ENCODE assay signal across 8 cellular contexts in the genomic region with DNA sequence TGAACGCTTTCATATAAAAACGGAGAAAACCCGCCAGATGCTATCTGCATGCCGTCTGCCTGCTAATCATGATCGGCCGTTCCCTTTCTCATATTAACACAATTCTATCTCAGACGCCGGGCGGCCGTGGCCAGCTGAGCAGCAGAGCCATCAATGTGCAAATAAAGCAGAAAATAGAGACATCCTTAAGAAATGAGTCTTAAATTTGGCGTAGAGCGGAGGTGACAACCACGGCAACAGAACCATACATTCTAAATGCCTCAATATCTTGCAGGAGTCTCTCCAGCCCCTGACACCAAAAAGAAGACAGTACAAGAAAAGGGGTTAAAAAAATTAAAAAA. TPM values are rescaled to one million over a fixed set of nuclear protein-coding genes. Genes with fewer than 3 reads are reported as not detected.
DNase-seq lines count a peak whose midpoint lies in the region; ATAC-seq, FAIRE-seq and TF ChIP-seq lines count a peak whose summit lies in the region.

No MANE protein-coding gene starts in this region.

- no peak overlapping the region for H2BK5ac ChIP-seq in H1 (ENCODE audit: low read depth, low read length)

- H4K91ac ChIP-seq in H1 (replicated peaks; ENCODE audit: insufficient read length, low read length): no peak overlapping the region

- no peak overlapping the region for H3K18ac ChIP-seq in H1 (ENCODE audit: extremely low read depth, low read length)

- no peak overlapping the region for H3K23ac ChIP-seq in H1 (ENCODE audit: insufficient read length)

- FAIRE-seq in H1 (lab: Jason Lieb, UNC): no peak

- TF ChIP-seq EP300 in H1 (IDR thresholded peaks at IDR 0.05; ENCODE audit: borderline replicate concordance in 1 of 2, low read depth in 2 of 2, low read length in 2 of 2): no peak

- H3K27me3 ChIP-seq in H1 (replicated peaks in 1 of 4; ENCODE audit: control insufficient read depth in 3 of 4, extremely low read depth in 1 of 4, insufficient read depth in 3 of 4, low read length in 3 of 4): peaks cover 26 to 59% (median 42%) of the 10 kb centered on the region in 4 experiments

- H3K56ac ChIP-seq in H1 (replicated peaks; ENCODE audit: insufficient read length, low read depth, low read length): no peak overlapping the region

- no peak overlapping the region for H2BK20ac ChIP-seq in H1 (ENCODE audit: low read length)

- peaks cover 20% of the 10 kb centered on the region; the same call in 1 of the 2 replicates for H3K23me2 ChIP-seq in H1 (ENCODE audit: low read depth, low read length)

- peak overlapping the region; percentile 64 for H3K4me3 Mint-ChIP-seq in activated CD8-positive, alpha-beta memory T cell treated with anti-CD3 and anti-CD28 coated beads, Interleukin-2, amount 10 ng/mL, durations not matched to agents 7 days and 5 days
- peak overlapping the region; percentile 95 for H3K4me3 Mint-ChIP-seq in osteocyte (ENCODE audit: unreplicated experiment)

- peak overlapping the region; percentile 56 for H3K27ac Mint-ChIP-seq in activated CD8-positive, alpha-beta memory T cell treated with anti-CD3 and anti-CD28 coated beads, Interleukin-2, amount 10 ng/mL, durations not matched to agents 7 days and 5 days
- H3K27ac Mint-ChIP-seq in osteocyte (ENCODE audit: unreplicated experiment): peak overlapping the region; percentile 95

- H3K79me1 ChIP-seq in H1 (ENCODE audit: low read depth, low read length): no peaks in the 10 kb centered on the region

- no TSS peak for BruUV-seq in OCI-LY7 (replicated peaks; lab: Mats Ljungman, UMichigan)

- no peak overlapping the region for H2AK5ac ChIP-seq in H1 (ENCODE audit: low read depth, low read length)

- POLR2A ChIA-PET in OCI-LY7 (lab: Charles Lee): interaction anchor here (0.7 to 5.4 kb wide), 3 partner anchors 12 to 1720 kb away, joined by 3 to 48 read pairs (median 9); no protein-coding TSS in a partner anchor
- POLR2A ChIA-PET in H1 (lab: Charles Lee; ENCODE audit: partially characterized antibody): no interaction called here

- intact Hi-C loops in OCI-LY7 (cut with micrococcal nuclease; ENCODE audit: unreplicated experiment): loop anchor here (5.0 to 10.0 kb wide), 3 partner anchors 111 to 1863 kb away; a partner anchor contains a TSS

- no peak overlapping the region for H3K14ac ChIP-seq in H1 (ENCODE audit: insufficient read length)

- H4K20me1 ChIP-seq in OCI-LY7 (ENCODE audit: insufficient read depth, low read length) (peaks cover 26% of the 10 kb centered on the region), H1 (replicated peaks in 1 of 2; ENCODE audit: control insufficient read depth in 1 of 2, insufficient read depth in 2 of 2, low read length in 2 of 2) (peaks cover 0 to 7% of the 10 kb centered on the region in 2 experiments)

- H3K4me2 ChIP-seq in OCI-LY7 (ENCODE audit: low read length) (peak overlapping the region; percentile 76), H1 (ENCODE audit: insufficient read depth in 1 of 2, low read depth in 2 of 2, low read length in 2 of 2) (peak overlapping the region; percentile 62 to 95)

- no peak overlapping the region for H3K9ac ChIP-seq in H1 (replicated peaks in 1 of 4; ENCODE audit: extremely low read depth in 1 of 4, low read depth in 3 of 4, low read length in 3 of 4)

- no peak overlapping the region for H2BK120ac ChIP-seq in H1 (replicated peaks; ENCODE audit: low read depth, low read length)

- no peak for TF ChIP-seq RAD21 in H1 (IDR thresholded peaks at IDR 0.05 in 1 of 2, conservative IDR thresholded peaks at IDR 0.05 in 1 of 2; ENCODE audit: low read depth in 2 of 2, low read length in 2 of 2)

- H3K4me1 ChIP-seq in OCI-LY7 (ENCODE audit: insufficient read depth, low read length, poor library complexity, severe bottlenecking): peaks cover 44% of the 10 kb centered on the region
- peaks cover under 1 to 18% (median 10%) of the 10 kb centered on the region in 4 experiments for H3K4me1 ChIP-seq in H1 (replicated peaks in 1 of 4; ENCODE audit: control insufficient read depth in 3 of 4, insufficient read depth in 4 of 4, low read length in 3 of 4)

- TF ChIP-seq CTCF in OCI-LY7 (conservative IDR thresholded peaks at IDR 0.05; ENCODE audit: low read length) (no peak), H1 (IDR thresholded peaks at IDR 0.05; ENCODE audit: control extremely low read depth in 1 of 3, insufficient read depth in 1 of 3, low read depth in 1 of 3, low read length in 3 of 3) (no peak), osteocyte (IDR thresholded peaks at IDR 0.05) (no peak)

- H3K9me3 Mint-ChIP-seq in activated CD8-positive, alpha-beta memory T cell treated with anti-CD3 and anti-CD28 coated beads, Interleukin-2, amount 10 ng/mL, durations not matched to agents 7 days and 5 days (ENCODE audit: low read depth): peaks cover 2% of the 10 kb centered on the region
- no peaks in the 10 kb centered on the region for H3K9me3 Mint-ChIP-seq in osteocyte (ENCODE audit: unreplicated experiment)

- no peak overlapping the region for H4K5ac ChIP-seq in H1 (ENCODE audit: insufficient read length, low read depth, low read length)

- H2AFZ ChIP-seq in OCI-LY7 (ENCODE audit: low read length) (no peak overlapping the region; the same call in 1 of the 2 replicates), H1 (ENCODE audit: low read length) (no peak overlapping the region)

- no peaks in the 10 kb centered on the region for H3K9me2 ChIP-seq in OCI-LY7 (ENCODE audit: insufficient read depth, low read length)

- CTCF ChIA-PET in activated CD8-positive, alpha-beta memory T cell treated with anti-CD3 and anti-CD28 coated beads, Interleukin-2, amount 10 ng/mL, durations not matched to agents 7 days and 5 days (lab: Charles Lee): no interaction called here
- CTCF ChIA-PET in OCI-LY7 (lab: Charles Lee; ENCODE audit: unreplicated experiment): no interaction called here
- CTCF ChIA-PET in H1 (lab: Charles Lee; ENCODE audit: partially characterized antibody): interaction anchor here (1.0 kb wide), 1 partner anchor 643 kb away, joined by 3 read pairs; no protein-coding TSS in a partner anchor

- H3K27ac ChIP-seq in OCI-LY7 (ENCODE audit: low read depth, low read length, poor library complexity, severe bottlenecking) (peak overlapping the region; percentile 80), H1 (ENCODE audit: low read depth, low read length) (no peak overlapping the region)

- no peak for ATAC-seq in activated CD8-positive, alpha-beta memory T cell treated with anti-CD3 and anti-CD28 coated beads, Interleukin-2, amount 10 ng/mL, durations not matched to agents 7 days and 5 days
- ATAC-seq in HG03095 (IDR thresholded peaks at IDR 0.05; ENCODE audit: unreplicated experiment) (no peak), left lobe of liver (no peak)

- H2BK15ac ChIP-seq in H1 (ENCODE audit: low read length): no peak overlapping the region

- H3K36me3 Mint-ChIP-seq in activated CD8-positive, alpha-beta memory T cell treated with anti-CD3 and anti-CD28 coated beads, Interleukin-2, amount 10 ng/mL, durations not matched to agents 7 days and 5 days: peaks cover 10% of the 10 kb centered on the region
- H3K36me3 Mint-ChIP-seq in osteocyte (ENCODE audit: unreplicated experiment): peaks cover 9% of the 10 kb centered on the region

- H2BK12ac ChIP-seq in H1 (ENCODE audit: low read depth, low read length): no peak overlapping the region

- peaks cover 61% of the 10 kb centered on the region for H3K27me3 Mint-ChIP-seq in activated CD8-positive, alpha-beta memory T cell treated with anti-CD3 and anti-CD28 coated beads, Interleukin-2, amount 10 ng/mL, durations not matched to agents 7 days and 5 days
- H3K27me3 Mint-ChIP-seq in osteocyte (ENCODE audit: unreplicated experiment): peaks cover 10% of the 10 kb centered on the region

- 4% methylated on average over 13 of the region's 13 CpGs; no CpG with 5 or more reads in 1 of the 2 experiments for WGBS in H1 (ENCODE audit: extremely low coverage in 1 of 2, insufficient coverage in 1 of 2, insufficient read length in 1 of 2, insufficient replicate concordance in 2 of 2, low coverage in 1 of 2, low lambda C conversion rate in 2 of 2, missing lambda C conversion rate in 1 of 2), 2 experiments

- TF ChIP-seq POLR2A in H1 (IDR thresholded peaks at IDR 0.05; ENCODE audit: control extremely low read depth in 1 of 2, low read depth in 2 of 2, low read length in 2 of 2): no peak

- no peak for DNase-seq in activated CD8-positive, alpha-beta memory T cell treated with anti-CD3 and anti-CD28 coated beads, Interleukin-2, amount 10 ng/mL, durations not matched to agents 7 days and 5 days
- no peak for DNase-seq in activated CD8-positive, alpha-beta memory T cell treated with anti-CD3 and anti-CD28 coated beads, Interleukin-2, amount 50 U/mL, for 4 hours
- peak; percentile 54 for DNase-seq in OCI-LY7 (ENCODE audit: low spot score)
- no peak for DNase-seq in H1 (ENCODE audit: low read depth in 1 of 2, low spot score in 2 of 2)
- no peak for DNase-seq in osteocyte (ENCODE audit: extremely low spot score, unreplicated experiment)
- no peak for DNase-seq in NCI-H1930 (lab: John Stamatoyannopoulos, UW)
- no peak for DNase-seq in left lobe of liver (ENCODE audit: low spot score)

- H3K79me2 ChIP-seq in OCI-LY7 (ENCODE audit: insufficient read depth, low read depth, low read length): peaks cover 57% of the 10 kb centered on the region
- H3K79me2 ChIP-seq in H1 (ENCODE audit: control insufficient read depth in 1 of 2, insufficient read depth in 2 of 2, low read length in 2 of 2): peaks cover 0 to 3% of the 10 kb centered on the region in 2 experiments; a peak in 1 of 4 replicates

- H3K4me1 Mint-ChIP-seq in activated CD8-positive, alpha-beta memory T cell treated with anti-CD3 and anti-CD28 coated beads, Interleukin-2, amount 10 ng/mL, durations not matched to agents 7 days and 5 days: peaks cover 19% of the 10 kb centered on the region
- peaks cover 48% of the 10 kb centered on the region for H3K4me1 Mint-ChIP-seq in osteocyte (ENCODE audit: unreplicated experiment)

- no peak overlapping the region for H4K8ac ChIP-seq in H1 (ENCODE audit: extremely low read depth, insufficient read depth, low read length)

- H3K4me3 ChIP-seq in OCI-LY7 (ENCODE audit: low read depth, low read length, poor library complexity, severe bottlenecking) (peak overlapping the region; percentile 91), H1 (ENCODE audit: extremely low read depth in 1 of 4, insufficient read depth in 2 of 4, low read depth in 3 of 4, low read length in 4 of 4) (peak overlapping the region; percentile 36 to 80 (median 48); a peak in 7 of 8 replicates)

- no peak overlapping the region for H3K4ac ChIP-seq in H1 (replicated peaks; ENCODE audit: insufficient read length, low read depth, low read length)

- H3K9me3 ChIP-seq in OCI-LY7 (ENCODE audit: low read length): no peaks in the 10 kb centered on the region
- no peaks in the 10 kb centered on the region for H3K9me3 ChIP-seq in H1 (ENCODE audit: insufficient read depth in 2 of 2, low read depth in 1 of 2, low read length in 1 of 2)

- H3K36me3 ChIP-seq in OCI-LY7 (ENCODE audit: insufficient read depth, low read length): peaks cover 13% of the 10 kb centered on the region
- H3K36me3 ChIP-seq in H1 (ENCODE audit: control insufficient read depth in 2 of 4, insufficient read depth in 4 of 4, low read length in 3 of 4): no peaks in the 10 kb centered on the region; a peak in 1 of 8 replicates

RNA-seq across cellular contexts. Expression of a gene that starts 2.7 kb away (rescaled TPM):
- not detected for total RNA-seq in activated CD8-positive, alpha-beta memory T cell treated with anti-CD3 and anti-CD28 coated beads, Interleukin-2, amount 10 ng/mL, durations not matched to agents 7 days and 5 days
- 5.9 and 7.7 TPM in 2 replicates for total RNA-seq in OCI-LY7 (2014; rRNA removed; shearing (Covaris generic))
- 5.0 and 5.1 TPM in 2 replicates for total RNA-seq in OCI-LY7 (2022)
- 0.48 and 0.90 TPM in 2 replicates for total RNA-seq in H1 (2021; fragmentation: NEBNext Ultra II Directional; extraction: Animal tissue kit (Norgen Biotek cat#: 25700))
- 0.56 and 1.4 TPM in 2 replicates for polyA plus RNA-seq in H1 (2011; rRNA removed)
- polyA plus RNA-seq in H1 (2011; cell fraction: cytosol; rRNA removed): 0.94 TPM
- polyA plus RNA-seq in H1 (2011; cell fraction: nucleus; rRNA removed): 1.5 TPM
- polyA plus RNA-seq in H1 (2012, experiment 1 of 2): 0.36 to 0.42 TPM (median 0.39 TPM) in 4 replicates
- 0.21 TPM for polyA plus RNA-seq in H1 (2012, experiment 2 of 2)
- 0.16 TPM for polyA plus RNA-seq in H1 (2013, experiment 1 of 2)
- 0.15 TPM for polyA plus RNA-seq in H1 (2013, experiment 2 of 2)
- polyA minus RNA-seq in H1 (2011; rRNA and poly(A)+ RNA removed): 0.13 and 0.32 TPM in 2 replicates
- 2.8 TPM for polyA minus RNA-seq in H1 (2011; cell fraction: cytosol; rRNA and poly(A)+ RNA removed)
- 1.5 TPM for polyA minus RNA-seq in H1 (2011; cell fraction: nucleus; rRNA and poly(A)+ RNA removed)
- total RNA-seq in osteocyte: 3.6 and 4.3 TPM in 2 replicates
- 0.08 TPM for total RNA-seq in left lobe of liver
